In the genomic region with DNA sequence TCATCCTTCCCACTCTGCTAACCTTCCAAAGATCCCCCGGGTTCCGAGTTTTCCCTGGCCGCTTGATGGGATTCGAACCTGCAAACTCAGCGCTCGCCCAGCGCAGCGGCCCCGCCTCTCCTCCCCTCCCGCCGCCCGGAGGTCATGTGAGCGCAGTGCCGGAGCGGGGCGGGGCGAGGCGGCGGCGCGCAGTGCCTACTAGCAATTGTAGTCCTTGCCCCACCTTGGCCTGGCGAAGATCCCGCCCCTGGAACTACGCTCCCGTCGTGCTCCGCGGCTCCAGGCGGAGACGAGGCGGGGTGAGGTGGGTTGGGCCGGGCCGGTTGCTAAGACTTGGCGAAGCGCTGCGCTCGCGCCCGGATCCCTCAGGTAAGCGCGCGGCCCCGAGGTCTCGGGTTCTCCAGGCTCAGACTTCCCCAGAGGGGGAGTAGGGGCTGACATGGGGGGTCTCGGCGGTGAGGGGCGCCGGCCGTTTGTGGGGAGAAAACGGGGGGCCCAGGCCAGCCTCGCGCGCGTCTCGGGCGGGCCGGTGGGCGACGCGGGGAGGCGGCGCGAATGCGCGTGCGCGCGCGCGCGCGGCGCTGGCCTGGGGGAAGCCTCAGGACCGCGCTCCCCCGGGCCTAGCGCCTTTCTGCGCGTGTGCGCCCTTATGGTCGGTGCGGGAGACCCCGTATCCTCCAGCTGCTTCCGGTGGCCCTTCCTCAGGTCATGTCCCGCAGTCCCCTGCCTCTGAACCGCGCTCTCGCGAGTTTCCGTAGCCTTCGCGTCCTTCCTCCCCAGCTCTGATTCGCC, we compare ENCODE assay signal across 8 cellular contexts. TPM values are rescaled to one million over a fixed set of nuclear protein-coding genes. Genes with fewer than 3 reads are reported as not detected.
DNase-seq lines count a peak whose midpoint lies in the region; ATAC-seq, FAIRE-seq and TF ChIP-seq lines count a peak whose summit lies in the region.

A gene (plus strand): TSS at position 329 of the 792 bp plus-strand sequence. CDS start 6,649 bp downstream, outside the sequence.
A gene with protein sequence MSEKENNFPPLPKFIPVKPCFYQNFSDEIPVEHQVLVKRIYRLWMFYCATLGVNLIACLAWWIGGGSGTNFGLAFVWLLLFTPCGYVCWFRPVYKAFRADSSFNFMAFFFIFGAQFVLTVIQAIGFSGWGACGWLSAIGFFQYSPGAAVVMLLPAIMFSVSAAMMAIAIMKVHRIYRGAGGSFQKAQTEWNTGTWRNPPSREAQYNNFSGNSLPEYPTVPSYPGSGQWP (plus strand): TSS at position 329 of the 792 bp plus-strand sequence. CDS start 9,621 bp downstream, outside the sequence.

- H3K4me3 Mint-ChIP-seq in chondrocyte (ENCODE audit: unreplicated experiment), result peak within 1 kb of the TSS; percentile 84

- H3K36me3 Mint-ChIP-seq in chondrocyte (ENCODE audit: low read depth), result no peaks in the 10 kb centered on the region

- H3K9ac ChIP-seq in kidney (ENCODE audit: low read length in 2 of 2), result peak within 1 kb of the TSS; percentile 29 to 66

- no peaks in the 10 kb centered on the region for H3K9me3 Mint-ChIP-seq in chondrocyte (ENCODE audit: low read depth)

- peak; percentile 97 for DNase-seq in AG20443 (ENCODE audit: low spot score)
- peak; percentile 92 for DNase-seq in NCI-H510A treated with DMSO at 0.1 percent for 48 hours (lab: John Stamatoyannopoulos, UW)
- DNase-seq in activated CD4-positive, alpha-beta T cell treated with anti-CD3 and anti-CD28 coated beads for 1 hour, result peak; percentile 97
- peak; percentile 100 for DNase-seq in chondrocyte (ENCODE audit: low spot score)
- DNase-seq in kidney, result peak; percentile 100
- DNase-seq in stimulated activated CD4-positive, alpha-beta T cell treated with anti-CD3 and anti-CD28 coated beads, Interleukin-15, amount 100 ng/mL, for 1 hour (ENCODE audit: low read depth in 1 of 2, low spot score in 1 of 2), result peak; percentile 96 to 97

- TF ChIP-seq POLR2A in GM19193 (IDR thresholded peaks at IDR 0.05; ENCODE audit: extremely low read depth, insufficient read depth, insufficient read length), result peak; percentile 63

- H3K4me3 ChIP-seq in kidney (ENCODE audit: low read length in 2 of 2), result peak within 1 kb of the TSS; percentile 52 to 83

- FAIRE-seq in kidney (lab: Jason Lieb, UNC), result peak; percentile 11

- peaks cover 5 to 23% of the 10 kb centered on the region in 2 donors for H3K4me1 ChIP-seq in kidney (ENCODE audit: control insufficient read depth in 1 of 2, insufficient read depth in 1 of 2, low read depth in 1 of 2, low read length in 2 of 2)

- no peaks in the 10 kb centered on the region for H3K27me3 Mint-ChIP-seq in chondrocyte (ENCODE audit: low read depth)

- H3K27ac Mint-ChIP-seq in chondrocyte (ENCODE audit: unreplicated experiment), result peak within 1 kb of the TSS; percentile 91

- peak; percentile 82 for ATAC-seq in HG03439 (IDR thresholded peaks at IDR 0.05; ENCODE audit: unreplicated experiment)

- H3K9me3 ChIP-seq in kidney (ENCODE audit: control insufficient read depth in 1 of 2, low read length in 2 of 2), result no peaks in the 10 kb centered on the region

- intact Hi-C loops in kidney (cut with DNase I), result no loop called here

- no peaks in the 10 kb centered on the region for H3K36me3 ChIP-seq in kidney (ENCODE audit: control insufficient read depth in 1 of 2, insufficient read depth in 2 of 2, low read length in 2 of 2)

- TF ChIP-seq CTCF in chondrocyte (IDR thresholded peaks at IDR 0.05) (no peak), kidney (IDR thresholded peaks at IDR 0.05; ENCODE audit: borderline replicate concordance, extremely low read depth, insufficient read depth) (no peak)

- H3K27ac ChIP-seq in kidney (ENCODE audit: low read depth in 2 of 2, low read length in 2 of 2), result peak within 1 kb of the TSS; percentile 74 to 82

- H3K4me1 Mint-ChIP-seq in chondrocyte (ENCODE audit: low read depth), result peaks cover 39% of the 10 kb centered on the region

RNA-seq across cellular contexts. Expression of the first gene that starts in this region (rescaled TPM):
- total RNA-seq in chondrocyte (3.2 to 4.3 TPM (median 3.6 TPM) in 3 replicates), kidney (10.3 TPM)
- 6.1 TPM for polyA plus RNA-seq in kidney (ENCODE audit: insufficient read depth, low read depth, low replicate concordance)

RNA-seq across cellular contexts. Expression of the second gene that starts in this region (rescaled TPM):
- 51.6 to 57.5 TPM (median 57.4 TPM) in 3 replicates for total RNA-seq in chondrocyte
- total RNA-seq in kidney, result 90.1 TPM
- polyA plus RNA-seq in kidney (ENCODE audit: insufficient read depth, low read depth, low replicate concordance), result 49.5 TPM

Comparison
In these comparisons a context has a peak if more than half of its experiments do, and no peak if none do; other contexts are left out.
1. Peak in every context shown above with its lines: DNase-seq, ATAC-seq, H3K4me3 ChIP-seq and H3K27ac ChIP-seq.